1 cellular context compared by ENCODE assay signal in the genomic region with DNA sequence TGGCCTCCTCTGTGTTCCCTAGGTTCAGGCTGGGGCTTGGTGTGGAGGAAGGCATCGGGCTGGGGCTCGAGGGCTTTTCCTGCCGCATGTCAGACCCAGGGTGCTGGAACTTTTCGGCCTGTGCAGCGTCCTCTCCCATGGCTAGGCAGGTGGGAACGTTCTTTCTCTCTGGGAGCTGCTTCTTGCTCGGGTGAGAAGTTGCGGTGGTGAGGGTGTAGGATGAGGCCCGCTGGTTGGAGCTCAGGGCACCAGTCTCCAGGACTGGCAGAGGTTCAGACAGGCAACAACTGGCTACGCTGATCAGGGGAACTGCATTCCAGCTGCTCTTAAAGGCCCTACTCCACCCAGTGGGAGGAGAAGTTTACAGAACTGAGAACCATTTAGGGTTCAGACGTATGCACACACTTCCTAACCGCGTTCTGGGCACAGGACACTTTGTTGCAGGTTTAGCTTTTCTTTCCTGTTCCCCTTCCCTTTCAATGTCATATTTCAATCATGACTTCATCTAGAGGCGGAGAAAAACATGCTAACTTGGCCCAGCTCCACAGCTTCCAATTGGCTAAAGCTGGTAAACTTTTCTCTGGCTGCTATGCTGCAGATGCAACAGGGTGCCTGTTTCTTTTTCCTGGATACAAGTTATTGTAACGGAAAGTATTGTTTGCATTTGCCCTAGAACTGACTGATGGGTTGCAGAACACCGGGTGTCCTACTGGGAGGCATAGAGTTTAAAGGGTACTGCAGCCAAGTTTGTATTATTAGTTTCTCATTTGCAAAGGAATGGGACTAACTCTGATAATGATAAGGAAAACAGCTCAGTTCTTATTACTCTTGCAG.
TF ChIP-seq lines count a peak whose summit lies in the region.

A gene with protein sequence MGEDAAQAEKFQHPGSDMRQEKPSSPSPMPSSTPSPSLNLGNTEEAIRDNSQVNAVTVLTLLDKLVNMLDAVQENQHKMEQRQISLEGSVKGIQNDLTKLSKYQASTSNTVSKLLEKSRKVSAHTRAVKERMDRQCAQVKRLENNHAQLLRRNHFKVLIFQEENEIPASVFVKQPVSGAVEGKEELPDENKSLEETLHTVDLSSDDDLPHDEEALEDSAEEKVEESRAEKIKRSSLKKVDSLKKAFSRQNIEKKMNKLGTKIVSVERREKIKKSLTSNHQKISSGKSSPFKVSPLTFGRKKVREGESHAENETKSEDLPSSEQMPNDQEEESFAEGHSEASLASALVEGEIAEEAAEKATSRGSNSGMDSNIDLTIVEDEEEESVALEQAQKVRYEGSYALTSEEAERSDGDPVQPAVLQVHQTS (minus strand): TSS at position 302 of the 834 bp plus-strand sequence. CDS start 163 bp downstream, at position 139.

TF ChIP-seq in liver, 16 proteins besides CTCF, POLR2A, EP300 and RAD21 (continued from another document):
- TF ChIP-seq ZBTB33 (IDR thresholded peaks at IDR 0.05) = no peak
